13 cellular contexts compared by ENCODE assay signal in the genomic region with DNA sequence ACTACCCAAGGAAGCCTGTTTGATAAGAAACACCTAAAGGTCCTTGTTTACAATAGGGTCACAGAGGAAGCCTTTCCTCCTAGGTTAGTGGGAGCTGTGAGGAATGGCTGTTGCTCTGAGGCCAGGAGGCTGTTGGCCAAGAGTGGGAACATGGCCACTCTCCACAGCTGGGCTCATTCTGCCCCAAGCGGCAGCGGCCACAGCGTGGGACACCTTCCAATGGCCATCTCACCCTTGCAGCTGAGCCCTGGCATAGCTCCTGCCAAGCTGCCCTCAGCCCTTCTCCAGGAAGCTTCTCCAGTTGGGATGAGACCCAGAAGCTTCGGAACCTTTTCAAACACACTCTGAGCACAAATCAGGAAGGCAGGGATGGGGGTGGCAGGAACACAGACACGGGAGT.
DNase-seq lines count a peak whose midpoint lies in the region; ATAC-seq and TF ChIP-seq lines count a peak whose summit lies in the region.
"Had no signal": no experiment of that assay in that cellular context is flagged by ENCODE, and none has a peak within 500 bp of the region (broad histone marks: within the 10 kb centered on the region; RNA-seq: fewer than 3 reads in every experiment).

No MANE protein-coding gene starts in this region.

- no peak overlapping the region for H3K4me3 ChIP-seq in tibial artery
- H3K4me3 ChIP-seq: esophagus muscularis mucosa, pancreas, uterus had no signal

- H3K9me3 ChIP-seq in tibial artery = no peaks in the 10 kb centered on the region
- H3K9me3 ChIP-seq: esophagus muscularis mucosa, pancreas, uterus had no signal

- H3K9me3 Mint-ChIP-seq in central memory CD8-positive, alpha-beta T cell = no peaks in the 10 kb centered on the region
- H3K9me3 Mint-ChIP-seq: HFFc6 had no signal

- no peaks in the 10 kb centered on the region for H3K27me3 Mint-ChIP-seq in central memory CD8-positive, alpha-beta T cell

- peak overlapping the region; percentile 22 to 39 for H3K27ac ChIP-seq in tibial artery
- H3K27ac ChIP-seq: esophagus muscularis mucosa, pancreas, uterus had no signal

- peaks cover 0 to 22% (median 2%) of the 10 kb centered on the region in 4 donors for H3K4me1 ChIP-seq in tibial artery
- H3K4me1 ChIP-seq: pancreas, uterus had no signal

- H3K27ac Mint-ChIP-seq in central memory CD8-positive, alpha-beta T cell (ENCODE audit: low read depth) = peak overlapping the region; percentile 69

- no peak overlapping the region for H3K4me3 Mint-ChIP-seq in central memory CD8-positive, alpha-beta T cell
- H3K4me3 Mint-ChIP-seq: HFFc6 had no signal

- DNase-seq in Right ventricle myocardium inferior (ENCODE audit: missing footprints) (no peak), cardiac septum (ENCODE audit: low spot score) (no peak), midbrain (lab: John Stamatoyannopoulos, UW) (peak; percentile 52), tibial artery (peak in 1 of 2 donors; percentile 62), NCI-H1105 treated with DMSO at 0.1 percent for 48 hours (lab: John Stamatoyannopoulos, UW) (no peak)
- no peak for DNase-seq in central memory CD8-positive, alpha-beta T cell (ENCODE audit: low spot score in 2 of 2)
- DNase-seq in activated CD4-positive, alpha-beta T cell treated with anti-CD3 and anti-CD28 coated beads, Interleukin-2, amount 50 U/mL, for 1 hour = no peak
- DNase-seq: HFFc6; stimulated activated CD8-positive, alpha-beta memory T cell treated with anti-CD3 and anti-CD28 coated beads, Interleukin-4, amount 100 ng/mL, for 48 hours had no signal

- peak; percentile 48 for ATAC-seq in Right ventricle myocardium inferior
- no peak for ATAC-seq in central memory CD8-positive, alpha-beta T cell (replicated peaks; ENCODE audit: extremely low read depth, poor library complexity, severe bottlenecking)
- no peak for ATAC-seq in GM21619 (IDR thresholded peaks at IDR 0.05; ENCODE audit: unreplicated experiment)
- ATAC-seq: pancreas had no signal

- intact Hi-C loops in Right ventricle myocardium inferior (cut with DNase I) = no loop called here
- intact Hi-C loops in cardiac septum (cut with DNase I) = loop anchor here (5.0 kb wide), 1 partner anchor 45 kb away; no protein-coding TSS in a partner anchor
- intact Hi-C loops in tibial artery (cut with DNase I; ENCODE audit: low total_unique reads) = no loop called here

- H3K36me3 ChIP-seq in tibial artery = no peaks in the 10 kb centered on the region
- H3K36me3 ChIP-seq: esophagus muscularis mucosa, pancreas, uterus had no signal

- TF ChIP-seq CTCF in tibial artery (IDR thresholded peaks at IDR 0.05) = no peak

- H3K36me3 Mint-ChIP-seq in central memory CD8-positive, alpha-beta T cell (ENCODE audit: insufficient read depth) = peaks cover 46% of the 10 kb centered on the region

- H3K27me3 ChIP-seq in tibial artery = no peaks in the 10 kb centered on the region
- H3K27me3 ChIP-seq: esophagus muscularis mucosa, pancreas, uterus had no signal

- peaks cover 56% of the 10 kb centered on the region for H3K4me1 Mint-ChIP-seq in central memory CD8-positive, alpha-beta T cell
